Comparison of ENCODE assay signal across 20 cellular contexts in genomic region chr7:42347616-42348015, GRCh38.
"Had no signal": no experiment of that assay in that cellular context is flagged by ENCODE, and none has a peak within 500 bp of the region (broad histone marks: within the 10 kb centered on the region; RNA-seq: fewer than 3 reads in every experiment).

No MANE protein-coding gene starts in this region.

- H3K4me3 ChIP-seq: breast epithelium, coronary artery, left lung, lung had no signal

- H3K4me1 Mint-ChIP-seq: activated CD4-positive, alpha-beta memory T cell treated with anti-CD3 and anti-CD28 coated beads, Interleukin-2, amount 10 ng/mL, durations not matched to agents 7 days and 5 days; activated CD4-positive, alpha-beta T cell treated with anti-CD3 and anti-CD28 coated beads, Interleukin-2, amount 10 ng/mL, durations not matched to agents 24 days and 14 days; activated naive CD8-positive, alpha-beta T cell treated with anti-CD3 and anti-CD28 coated beads, Interleukin-2, amount 10 ng/mL, durations not matched to agents 7 days and 5 days; immature natural killer cell had no signal

- DNase-seq: activated CD4-positive, alpha-beta memory T cell treated with anti-CD3 and anti-CD28 coated beads, Interleukin-2, amount 10 ng/mL, durations not matched to agents 7 days and 5 days; activated CD4-positive, alpha-beta T cell treated with anti-CD3 and anti-CD28 coated beads, Interleukin-2, amount 10 ng/mL, durations not matched to agents 24 days and 14 days; activated effector memory CD4-positive, alpha-beta T cell treated with Interleukin-2 at 50 U/mL for 16 hours; activated naive CD4-positive, alpha-beta T cell treated with anti-CD3 and anti-CD28 coated beads for 36 hours; activated naive CD8-positive, alpha-beta T cell treated with anti-CD3 and anti-CD28 coated beads, Interleukin-2, amount 10 ng/mL, durations not matched to agents 7 days and 5 days; activated T-cell treated with anti-CD3 and anti-CD28 coated beads, Interleukin-2, amount 50 U/mL, for 72 hours; amniotic stem cell; cerebellar nuclear complex; immature natural killer cell; kidney glomerular epithelial cell; left lung; midbrain; stimulated activated CD4-positive, alpha-beta T cell treated with anti-CD3 and anti-CD28 coated beads, Interleukin-4, amount 100 ng/mL, for 4 hours; stimulated activated naive CD8-positive, alpha-beta T cell treated with anti-CD3 and anti-CD28 coated beads, Interleukin-15, Interleukin-2, amounts not matched to agents 100 U/mL and 50 U/mL, for 24 hours had no signal

- H3K27me3 ChIP-seq: breast epithelium, left lung had no signal

- H3K36me3 ChIP-seq: breast epithelium, left lung had no signal

- H3K4me1 ChIP-seq: breast epithelium, left lung had no signal

- ATAC-seq: activated CD4-positive, CD25-positive, alpha-beta regulatory T cell treated with anti-CD3 and anti-CD28 coated beads, Interleukin-2, amount 50 U/mL, for 24 hours; activated T-cell treated with anti-CD3 and anti-CD28 coated beads, Interleukin-2, amount 50 U/mL, for 72 hours; left lung; stimulated activated naive CD8-positive, alpha-beta T cell treated with anti-CD3 and anti-CD28 coated beads, Interleukin-15, Interleukin-2, amounts not matched to agents 100 U/mL and 50 U/mL, for 24 hours had no signal

- H3K27me3 Mint-ChIP-seq: activated CD4-positive, alpha-beta memory T cell treated with anti-CD3 and anti-CD28 coated beads, Interleukin-2, amount 10 ng/mL, durations not matched to agents 7 days and 5 days; activated CD4-positive, alpha-beta T cell treated with anti-CD3 and anti-CD28 coated beads, Interleukin-2, amount 10 ng/mL, durations not matched to agents 24 days and 14 days; activated naive CD8-positive, alpha-beta T cell treated with anti-CD3 and anti-CD28 coated beads, Interleukin-2, amount 10 ng/mL, durations not matched to agents 7 days and 5 days; progenitor cell of endocrine pancreas had no signal

- H3K9me3 Mint-ChIP-seq: activated CD4-positive, alpha-beta T cell treated with anti-CD3 and anti-CD28 coated beads, Interleukin-2, amount 10 ng/mL, durations not matched to agents 24 days and 14 days; T-helper 1 cell treated with Interleukin-12 subunit alpha and Interleukin-12 subunit beta and Interleukin-4 antibody, amounts not matched to agents 30 μg/mL and 1 μg/mL, for 36 hours had no signal

- H3K9me3 ChIP-seq: breast epithelium, left lung had no signal

- H3K36me3 Mint-ChIP-seq: activated naive CD8-positive, alpha-beta T cell treated with anti-CD3 and anti-CD28 coated beads, Interleukin-2, amount 10 ng/mL, durations not matched to agents 7 days and 5 days; immature natural killer cell had no signal

- H3K27ac Mint-ChIP-seq: activated CD4-positive, alpha-beta memory T cell treated with anti-CD3 and anti-CD28 coated beads, Interleukin-2, amount 10 ng/mL, durations not matched to agents 7 days and 5 days; activated CD4-positive, alpha-beta T cell treated with anti-CD3 and anti-CD28 coated beads, Interleukin-2, amount 10 ng/mL, durations not matched to agents 24 days and 14 days; activated naive CD4-positive, alpha-beta T cell treated with anti-CD3 and anti-CD28 coated beads for 36 hours; activated naive CD8-positive, alpha-beta T cell treated with anti-CD3 and anti-CD28 coated beads, Interleukin-2, amount 10 ng/mL, durations not matched to agents 7 days and 5 days; activated T-cell treated with anti-CD3 and anti-CD28 coated beads, Interleukin-2, amount 50 U/mL, for 72 hours; immature natural killer cell; progenitor cell of endocrine pancreas; T-helper 1 cell treated with Interleukin-12 subunit alpha and Interleukin-12 subunit beta and Interleukin-4 antibody, amounts not matched to agents 30 μg/mL and 1 μg/mL, for 36 hours had no signal

- H3K4me3 Mint-ChIP-seq: activated CD4-positive, alpha-beta memory T cell treated with anti-CD3 and anti-CD28 coated beads, Interleukin-2, amount 10 ng/mL, durations not matched to agents 7 days and 5 days; activated CD4-positive, alpha-beta T cell treated with anti-CD3 and anti-CD28 coated beads, Interleukin-2, amount 10 ng/mL, durations not matched to agents 24 days and 14 days; activated naive CD4-positive, alpha-beta T cell treated with anti-CD3 and anti-CD28 coated beads for 36 hours; activated naive CD8-positive, alpha-beta T cell treated with anti-CD3 and anti-CD28 coated beads, Interleukin-2, amount 10 ng/mL, durations not matched to agents 7 days and 5 days; activated T-cell treated with anti-CD3 and anti-CD28 coated beads, Interleukin-2, amount 50 U/mL, for 72 hours; immature natural killer cell; T-helper 1 cell treated with Interleukin-12 subunit alpha and Interleukin-12 subunit beta and Interleukin-4 antibody, amounts not matched to agents 30 μg/mL and 1 μg/mL, for 36 hours had no signal

- H3K27ac ChIP-seq: coronary artery, left lung had no signal
